In the genomic region with DNA sequence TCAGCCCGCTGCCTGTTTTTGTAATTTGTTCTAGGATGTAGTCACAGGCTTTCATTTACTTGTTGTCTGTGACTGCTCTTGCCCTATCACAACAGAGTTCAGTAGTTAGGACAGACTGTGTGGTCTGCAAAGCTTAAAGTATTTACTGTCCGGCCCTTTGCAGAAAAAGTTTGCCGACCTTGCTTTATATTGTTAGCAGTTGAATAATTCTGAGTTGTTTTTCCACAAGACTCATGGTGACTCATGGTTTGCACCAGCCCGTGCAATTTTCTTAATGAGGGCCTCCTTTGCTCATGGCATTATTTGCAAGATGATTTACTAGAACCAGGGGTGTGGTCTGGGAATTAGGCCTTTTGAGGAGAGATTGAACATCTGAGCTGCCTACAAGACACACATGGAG, we compare ENCODE assay signal across 14 cellular contexts.
DNase-seq lines count a peak whose midpoint lies in the region; TF ChIP-seq lines count a peak whose summit lies in the region.
"Had no signal": no experiment of that assay in that cellular context is flagged by ENCODE, and none has a peak within 500 bp of the region (broad histone marks: within the 10 kb centered on the region; RNA-seq: fewer than 3 reads in every experiment).

No MANE protein-coding gene starts in this region.

- no peak overlapping the region for H3K56ac ChIP-seq in mesendoderm (ENCODE audit: low read length)

- H3K9me3 ChIP-seq in prostate gland: no peaks in the 10 kb centered on the region

- H3K27me3 ChIP-seq in mesendoderm (ENCODE audit: insufficient read depth, low read length, poor library complexity) (no peaks in the 10 kb centered on the region), prostate gland (replicated peaks; ENCODE audit: insufficient read depth) (no peaks in the 10 kb centered on the region)
- H3K27me3 ChIP-seq: dorsolateral prefrontal cortex had no signal

- no peaks in the 10 kb centered on the region for H3K4me1 ChIP-seq in mesendoderm (ENCODE audit: control insufficient read depth, low read depth, low read length)
- no peaks in the 10 kb centered on the region for H3K4me1 ChIP-seq in prostate gland (replicated peaks)

- H4K5ac ChIP-seq in mesendoderm (ENCODE audit: low read length): no peak overlapping the region

- H3K4me2 ChIP-seq in mesendoderm (ENCODE audit: low read length): no peak overlapping the region

- H3K36me3 ChIP-seq in mesendoderm (ENCODE audit: control insufficient read depth, insufficient read depth, low read length) (no peaks in the 10 kb centered on the region), prostate gland (no peaks in the 10 kb centered on the region)

- no peaks in the 10 kb centered on the region for H3K79me2 ChIP-seq in mesendoderm (ENCODE audit: control insufficient read depth, insufficient read depth, low read length)

- H2AK5ac ChIP-seq in mesendoderm (ENCODE audit: low read length): no peak overlapping the region

- intact Hi-C loops in prostate gland (cut with DNase I): no loop called here

- no peak for TF ChIP-seq POLR2A in prostate gland (IDR thresholded peaks at IDR 0.05)

- no peak overlapping the region for H2BK120ac ChIP-seq in mesendoderm (ENCODE audit: low read depth, low read length)

- no peak overlapping the region for H3K4me3 ChIP-seq in cardiac fibroblast (replicated peaks in 1 of 2; ENCODE audit: low read depth in 2 of 2, low read length in 2 of 2)
- no peak overlapping the region for H3K4me3 ChIP-seq in mesendoderm (ENCODE audit: low read length)
- no peak overlapping the region for H3K4me3 ChIP-seq in prostate gland

- H3K27ac ChIP-seq in mesendoderm (ENCODE audit: low read depth, low read length) (no peak overlapping the region), prostate gland (no peak overlapping the region)

- no peak overlapping the region for H3K18ac ChIP-seq in mesendoderm (ENCODE audit: low read length)

- peak; percentile 78 for DNase-seq in GM03348 (ENCODE audit: low spot score)
- DNase-seq in NCI-H69 (lab: John Stamatoyannopoulos, UW): peak; percentile 86
- DNase-seq in cardiac fibroblast (ENCODE audit: low read depth in 2 of 2): peak; percentile 62 to 67
- no peak for DNase-seq in mesendoderm
- DNase-seq in pons (ENCODE audit: low spot score): no peak
- DNase-seq in COLO668 (lab: John Stamatoyannopoulos, UW; ENCODE audit: unreplicated experiment): no peak
- no peak for DNase-seq in prostate gland (ENCODE audit: low spot score)
- no peak for DNase-seq in GM19238 (ENCODE audit: insufficient read length, low spot score)
- DNase-seq: activated CD8-positive, alpha-beta T cell treated with anti-CD3 and anti-CD28 coated beads for 36 hours; activated naive CD4-positive, alpha-beta T cell treated with anti-CD3 and anti-CD28 coated beads, Interleukin-2, amount 50 U/mL, for 16 hours; DMS153; dorsolateral prefrontal cortex; NCI-H1930; T-helper 17 cell had no signal

- H3K4ac ChIP-seq in mesendoderm (ENCODE audit: low read depth, low read length): no peak overlapping the region

- H2BK5ac ChIP-seq in mesendoderm (ENCODE audit: low read length): no peak overlapping the region

- no peaks in the 10 kb centered on the region for H3K79me1 ChIP-seq in mesendoderm (ENCODE audit: low read length)

- H2BK15ac ChIP-seq in mesendoderm (replicated peaks; ENCODE audit: low read depth): no peak overlapping the region

- WGBS in mesendoderm (ENCODE audit: extremely low coverage, insufficient coverage, low lambda C conversion rate): no CpG with 5 or more reads among the region's 4 CpGs
- WGBS in prostate gland: 78% methylated on average over 4 of the region's 4 CpGs

- H4K8ac ChIP-seq in mesendoderm (ENCODE audit: low read depth, low read length): no peak overlapping the region

- TF ChIP-seq CTCF in cardiac fibroblast (IDR thresholded peaks at IDR 0.05; ENCODE audit: low read depth, low read length) (no peak), prostate gland (IDR thresholded peaks at IDR 0.05) (no peak)

- H3K9ac ChIP-seq in mesendoderm (ENCODE audit: low read length): no peak overlapping the region

- H3K23ac ChIP-seq in mesendoderm (ENCODE audit: low read length): peak overlapping the region; percentile 45

Comparison
In these comparisons a context has a peak if more than half of its experiments do, and no peak if none do; other contexts are left out.
1. DNase-seq: peak in GM03348 (single experiment), NCI-H69 (single experiment) and cardiac fibroblast (2 of 2); none in mesendoderm (single experiment), pons (single experiment), COLO668 (single experiment), prostate gland (single experiment) and GM19238 (single experiment).